1 cellular context compared by ENCODE assay signal in genomic region chr13:72839831-72840426, GRCh38.
TF ChIP-seq lines count a peak whose summit lies in the region.

No MANE protein-coding gene starts in this region.

TF ChIP-seq in GM23338, 12 proteins besides CTCF, POLR2A, EP300 and RAD21 (continued from another document):
- no peak for TF ChIP-seq ZNF462 (CRISPR knock-in tag; IDR thresholded peaks at IDR 0.05)
- TF ChIP-seq ZNF114 (CRISPR knock-in tag; IDR thresholded peaks at IDR 0.05): no peak
- TF ChIP-seq ETS1 (IDR thresholded peaks at IDR 0.05): no peak
- no peak for TF ChIP-seq EZH2 (IDR thresholded peaks at IDR 0.05; ENCODE audit: low read depth, unreplicated experiment)
- no peak for TF ChIP-seq NANOG (IDR thresholded peaks at IDR 0.05; ENCODE audit: borderline replicate concordance)
- no peak for TF ChIP-seq POLR2AphosphoS5 (IDR thresholded peaks at IDR 0.05; ENCODE audit: low read depth)
TF ChIP-seq in GM23338: peak in this region for 0.
